Comparison of ENCODE assay signal across 8 cellular contexts in genomic region chr3:49411968-49412631, GRCh38. TPM values are rescaled to one million over a fixed set of nuclear protein-coding genes. Genes with fewer than 3 reads are reported as not detected.
DNase-seq lines count a peak whose midpoint lies in the region; ATAC-seq and TF ChIP-seq lines count a peak whose summit lies in the region.

TSS of gene RHOA (minus strand) at chr3:49411976. CDS start at chr3:49375589, 36,387 bp downstream.
TSS of gene TCTA (plus strand) at chr3:49412423. CDS start at chr3:49412427, 4 bp downstream.

- DNase-seq in DMS53 treated with DMSO at 0.1 percent for 48 hours (lab: John Stamatoyannopoulos, UW; ENCODE audit: unreplicated experiment) (peak; percentile 83), Peyer's patch (peak; percentile 97 to 100 (median 98))
- DNase-seq in activated T-cell treated with anti-CD3 and anti-CD28 coated beads, Interleukin-2, amount 50 U/mL, for 48 hours, result peak; percentile 98
- DNase-seq in stimulated activated CD8-positive, alpha-beta memory T cell treated with anti-CD3 and anti-CD28 coated beads, Interleukin-7, amount 100 ng/mL, for 24 hours (ENCODE audit: low read depth), result peak; percentile 96

- peak within 1 kb of the TSS; percentile 64 for H3K4me3 ChIP-seq in KMS-11 (IDR thresholded peaks at IDR 0.05; ENCODE audit: insufficient read depth, low read depth, low read length)
- peak within 1 kb of the TSS; percentile 74 to 99 (median 92) for H3K4me3 ChIP-seq in Peyer's patch
- H3K4me3 ChIP-seq in muscle layer of colon (ENCODE audit: low read depth in 1 of 2, low read length in 2 of 2), result peak within 1 kb of the TSS; percentile 84 to 96

- peaks cover 53% of the 10 kb centered on the region for H3K79me2 ChIP-seq in KMS-11 (ENCODE audit: insufficient read depth, low read depth)

- H3K9me3 ChIP-seq in Peyer's patch, result no peaks in the 10 kb centered on the region
- H3K9me3 ChIP-seq in muscle layer of colon (ENCODE audit: low read length), result no peaks in the 10 kb centered on the region

- no peak for TF ChIP-seq CTCF in KMS-11 (conservative IDR thresholded peaks at IDR 0.05; ENCODE audit: low read depth, low read length)
- peak in 1 of 6 experiments; percentile 8 for TF ChIP-seq CTCF in Peyer's patch (IDR thresholded peaks at IDR 0.05)

- TF ChIP-seq POLR2A in Peyer's patch (IDR thresholded peaks at IDR 0.05), result peak; percentile 97 to 98

- H3K36me3 ChIP-seq in KMS-11 (ENCODE audit: insufficient read depth), result no peaks in the 10 kb centered on the region
- peaks cover 0 to 17% (median 0%) of the 10 kb centered on the region in 3 donors for H3K36me3 ChIP-seq in Peyer's patch
- H3K36me3 ChIP-seq in muscle layer of colon (ENCODE audit: insufficient read depth, low read length), result peaks cover 14% of the 10 kb centered on the region

- H3K4me2 ChIP-seq in KMS-11, result peak within 1 kb of the TSS; percentile 82

- peak within 1 kb of the TSS; percentile 79 for H3K9ac ChIP-seq in KMS-11
- H3K9ac ChIP-seq in muscle layer of colon (ENCODE audit: low read length), result peak within 1 kb of the TSS; percentile 93

- peak within 1 kb of the TSS; percentile 54 for H2AFZ ChIP-seq in KMS-11 (ENCODE audit: low read depth)

- peak; percentile 70 for ATAC-seq in GM21737 (IDR thresholded peaks at IDR 0.05; ENCODE audit: unreplicated experiment)
- ATAC-seq in esophagus mucosa, result peak; percentile 93

- H4K20me1 ChIP-seq in KMS-11 (ENCODE audit: insufficient read depth), result peaks cover 24% of the 10 kb centered on the region; the same call in 1 of the 2 replicates

- H3K27ac ChIP-seq in KMS-11 (peak within 1 kb of the TSS; percentile 71), Peyer's patch (peak within 1 kb of the TSS; percentile 94 to 100 (median 98)), muscle layer of colon (ENCODE audit: low read depth, low read length) (peak within 1 kb of the TSS; percentile 93)

- H3K27me3 ChIP-seq in KMS-11 (ENCODE audit: insufficient read depth, low read depth), result no peaks in the 10 kb centered on the region
- H3K27me3 ChIP-seq in Peyer's patch, result no peaks in the 10 kb centered on the region
- H3K27me3 ChIP-seq in muscle layer of colon (ENCODE audit: control insufficient read depth in 1 of 2, insufficient read depth in 2 of 2, low read length in 2 of 2), result no peaks in the 10 kb centered on the region

- H3K4me1 ChIP-seq in KMS-11 (ENCODE audit: low read depth, poor library complexity, severe bottlenecking), result peaks cover 28% of the 10 kb centered on the region
- H3K4me1 ChIP-seq in Peyer's patch, result peaks cover 3 to 56% (median 36%) of the 10 kb centered on the region in 4 donors
- peaks cover 36% of the 10 kb centered on the region for H3K4me1 ChIP-seq in muscle layer of colon (ENCODE audit: insufficient read depth, low read length)

RNA-seq across cellular contexts. Expression of gene RHOA, which starts in this region (rescaled TPM):
- total RNA-seq in Peyer's patch, result 100 to 1,000 TPM; 223 to 294 (median 274) TPM
- total RNA-seq in esophagus mucosa, result 311 TPM

RNA-seq across cellular contexts. Expression of gene TCTA, which starts in this region (rescaled TPM):
- total RNA-seq in Peyer's patch, result 10 to 100 TPM; 12.4 to 56.4 (median 40.9) TPM
- total RNA-seq in esophagus mucosa, result 12.4 TPM

Comparison
In these comparisons a context has a peak if more than half of its experiments do, and no peak if none do; other contexts are left out.
1. Peak in every context shown above with its lines: DNase-seq, ATAC-seq, H3K4me3 ChIP-seq and H3K27ac ChIP-seq.